In genomic region chr16:10362077-10362863, GRCh38 we compare ENCODE assay signal across 13 cellular contexts. TPM values are rescaled to one million over a fixed set of nuclear protein-coding genes. Genes with fewer than 3 reads are reported as not detected.
DNase-seq lines count a peak whose midpoint lies in the region; ATAC-seq and FAIRE-seq lines count a peak whose summit lies in the region.
"Had no signal": no experiment of that assay in that cellular context is flagged by ENCODE, and none has a peak within 500 bp of the region (broad histone marks: within the 10 kb centered on the region; RNA-seq: fewer than 3 reads in every experiment).

No MANE protein-coding gene starts in this region.

- H3K4me1 ChIP-seq in CD4-positive, CD25-positive, alpha-beta regulatory T cell (ENCODE audit: control insufficient read depth, insufficient read depth, low read length, poor library complexity, severe bottlenecking): peaks cover 11% of the 10 kb centered on the region
- H3K4me1 ChIP-seq: SJSA1 had no signal

- FAIRE-seq in frontal cortex (lab: Jason Lieb, UNC): no peak

- no peaks in the 10 kb centered on the region for H3K36me3 ChIP-seq in CD4-positive, CD25-positive, alpha-beta regulatory T cell (ENCODE audit: control insufficient read depth, insufficient read depth, low read length)
- H3K36me3 ChIP-seq: neutrophil, SJSA1 had no signal

- H3K27ac Mint-ChIP-seq in CD4-positive, CD25-positive, alpha-beta regulatory T cell: peak overlapping the region in 2 of 3 donors; percentile 30 to 59

- peak; percentile 31 to 43 for ATAC-seq in CD4-positive, CD25-positive, alpha-beta regulatory T cell (ENCODE audit: low read depth in 2 of 2)
- ATAC-seq in HG02938 (IDR thresholded peaks at IDR 0.05; ENCODE audit: unreplicated experiment): peak; percentile 56
- ATAC-seq in Right ventricle myocardium inferior: no peak

- H3K27me3 ChIP-seq in CD4-positive, CD25-positive, alpha-beta regulatory T cell (ENCODE audit: control insufficient read depth, insufficient read depth, low read length): no peaks in the 10 kb centered on the region
- H3K27me3 ChIP-seq: neutrophil, SJSA1 had no signal

- peaks cover 4% of the 10 kb centered on the region for H3K27me3 Mint-ChIP-seq in CD4-positive, CD25-positive, alpha-beta regulatory T cell

- peak overlapping the region in 3 of 4 donors; percentile 31 to 64 (median 63) for H3K4me3 Mint-ChIP-seq in CD4-positive, CD25-positive, alpha-beta regulatory T cell

- peaks cover 0 to 4% (median 0%) of the 10 kb centered on the region in 7 donors for H3K9me3 Mint-ChIP-seq in CD4-positive, CD25-positive, alpha-beta regulatory T cell

- H3K36me3 Mint-ChIP-seq in CD4-positive, CD25-positive, alpha-beta regulatory T cell: no peaks in the 10 kb centered on the region

- peak in 2 of 3 donors; percentile 5 to 53 for DNase-seq in CD4-positive, CD25-positive, alpha-beta regulatory T cell
- DNase-seq in SIG-M5 (lab: John Stamatoyannopoulos, UW) (peak; percentile 32), frontal cortex (ENCODE audit: low spot score in 2 of 2) (no peak), Right ventricle myocardium inferior (ENCODE audit: missing footprints) (no peak), NCI-H1105 (lab: John Stamatoyannopoulos, UW) (no peak), NCI-H1930 (lab: John Stamatoyannopoulos, UW) (no peak)
- peak; percentile 9 for DNase-seq in central memory CD4-positive, alpha-beta T cell
- DNase-seq: GM23248, NCI-H2029, trophoblast cell had no signal

- no peaks in the 10 kb centered on the region for H3K9me3 ChIP-seq in CD4-positive, CD25-positive, alpha-beta regulatory T cell (ENCODE audit: control insufficient read depth in 2 of 2, low read length in 2 of 2)
- H3K9me3 ChIP-seq: neutrophil, SJSA1 had no signal

- H3K4me1 Mint-ChIP-seq in CD4-positive, CD25-positive, alpha-beta regulatory T cell: peaks cover 6 to 20% (median 11%) of the 10 kb centered on the region in 4 donors

- intact Hi-C loops in Right ventricle myocardium inferior (cut with DNase I): no loop called here

- peak overlapping the region; percentile 17 for H3K4me3 ChIP-seq in CD4-positive, CD25-positive, alpha-beta regulatory T cell (ENCODE audit: low read depth, low read length)
- H3K4me3 ChIP-seq: GM23248, SJSA1 had no signal

- no peak overlapping the region for H3K27ac ChIP-seq in CD4-positive, CD25-positive, alpha-beta regulatory T cell (ENCODE audit: insufficient read depth, low read length, poor library complexity, severe bottlenecking)
- H3K27ac ChIP-seq: GM23248, neutrophil, SJSA1 had no signal

RNA-seq across cellular contexts. Expression of gene ATF7IP2, which starts 23.6 kb away (rescaled TPM):
- total RNA-seq in CD4-positive, CD25-positive, alpha-beta regulatory T cell: 94.5 TPM
- 100 to 1,000 TPM in 1 of 4 donors, 10 to 100 TPM in 3; 47.6 to 114 (median 88.3) TPM for polyA plus RNA-seq in CD4-positive, CD25-positive, alpha-beta regulatory T cell
- total RNA-seq in frontal cortex: 14.3 TPM
- 43.0 TPM for total RNA-seq in Right ventricle myocardium inferior

Comparison
In these comparisons a context has a peak if more than half of its experiments do, and no peak if none do; other contexts are left out.
1. DNase-seq: peak in CD4-positive, CD25-positive, alpha-beta regulatory T cell (2 of 3), SIG-M5 (single experiment) and central memory CD4-positive, alpha-beta T cell (single experiment); none in frontal cortex (0 of 2), Right ventricle myocardium inferior (single experiment), NCI-H1105 (single experiment) and NCI-H1930 (0 of 2).